Comparison of ENCODE assay signal across 2 cellular contexts in genomic region chr16:84694980-84695379, GRCh38.
A peak's percentile ranks its signal among the peaks of the same experiment; 100 is the strongest.
TF ChIP-seq lines count a peak whose summit lies in the region.

No MANE protein-coding gene starts in this region.

TF ChIP-seq in HepG2, 621 proteins besides CTCF, POLR2A, EP300 and RAD21:
- TF ChIP-seq E2F5 (CRISPR knock-in tag; conservative IDR thresholded peaks at IDR 0.05) (no peak), ZNF605 (CRISPR knock-in tag; IDR thresholded peaks at IDR 0.05) (no peak), ZNF629 (CRISPR knock-in tag; conservative IDR thresholded peaks at IDR 0.05) (peak; percentile 80), ZNF670 (CRISPR knock-in tag; IDR thresholded peaks at IDR 0.05; ENCODE audit: borderline replicate concordance) (no peak), ZNF709 (CRISPR knock-in tag; IDR thresholded peaks at IDR 0.05) (no peak), KDM4B (CRISPR knock-in tag; IDR thresholded peaks at IDR 0.05) (no peak), ZMAT5 (CRISPR knock-in tag; IDR thresholded peaks at IDR 0.05; ENCODE audit: borderline replicate concordance, low read depth) (no peak), CCDC6 (CRISPR knock-in tag; IDR thresholded peaks at IDR 0.05) (no peak), ZFY (CRISPR knock-in tag; IDR thresholded peaks at IDR 0.05) (no peak), FOXJ3 (CRISPR knock-in tag; IDR thresholded peaks at IDR 0.05; ENCODE audit: borderline replicate concordance) (no peak), ZNF589 (CRISPR knock-in tag; conservative IDR thresholded peaks at IDR 0.05) (no peak), ZNF691 (CRISPR knock-in tag; IDR thresholded peaks at IDR 0.05; ENCODE audit: borderline replicate concordance, low read depth) (no peak), ZKSCAN8 (CRISPR knock-in tag; IDR thresholded peaks at IDR 0.05; ENCODE audit: borderline replicate concordance) (0 out of 2 replicates have a peak, but pooled peaks have one; percentile 22), MNT (IDR thresholded peaks at IDR 0.05) (no peak), KMT2A (CRISPR knock-in tag; IDR thresholded peaks at IDR 0.05) (no peak), SMAD9 (CRISPR knock-in tag; IDR thresholded peaks at IDR 0.05) (no peak), ZNF329 (CRISPR knock-in tag; IDR thresholded peaks at IDR 0.05; ENCODE audit: low read depth) (no peak), SIX4 (CRISPR knock-in tag; IDR thresholded peaks at IDR 0.05) (no peak)

TF ChIP-seq in K562, 482 proteins besides CTCF, POLR2A, EP300 and RAD21:
- TF ChIP-seq SNRNP70 (optimal IDR thresholded peaks at IDR 0.05; ENCODE audit: low read depth, low read length) (no peak), POLR2G (IDR thresholded peaks at IDR 0.05; ENCODE audit: low read depth, low read length) (no peak), RBM25 (IDR thresholded peaks at IDR 0.05; ENCODE audit: low read depth, low read length, severe bottlenecking) (peak; percentile 96), RFX7 (CRISPR knock-in tag; IDR thresholded peaks at IDR 0.05) (no peak), ZNF766 (CRISPR knock-in tag; conservative IDR thresholded peaks at IDR 0.05) (no peak), NFYB (IDR thresholded peaks at IDR 0.05; ENCODE audit: extremely low read depth, insufficient read length) (no peak), ZC3H4 (CRISPR knock-in tag; IDR thresholded peaks at IDR 0.05; ENCODE audit: borderline replicate concordance) (no peak), BRD4 (IDR thresholded peaks at IDR 0.05) (no peak), ZBTB40 (IDR thresholded peaks at IDR 0.05) (no peak), ZBTB40 (CRISPR knock-in tag; IDR thresholded peaks at IDR 0.05) (no peak), TAF15 (IDR thresholded peaks at IDR 0.05; ENCODE audit: low read depth, low read length) (no peak), PRMT5 (CRISPR knock-in tag; IDR thresholded peaks at IDR 0.05) (no peak), ADNP (tag; IDR thresholded peaks at IDR 0.05) (peak; percentile 81), ZNF584 (CRISPR knock-in tag; IDR thresholded peaks at IDR 0.05; ENCODE audit: low read depth) (no peak), PURB (CRISPR knock-in tag; IDR thresholded peaks at IDR 0.05; ENCODE audit: low read depth) (no peak), HSF4 (CRISPR knock-in tag; IDR thresholded peaks at IDR 0.05; ENCODE audit: borderline replicate concordance) (no peak), SMARCA5 (IDR thresholded peaks at IDR 0.05) (peak; percentile 64; the same call in 1 of the 2 replicates), KDM1A (IDR thresholded peaks at IDR 0.05) (peak; percentile 63 to 72), CBX3 (IDR thresholded peaks at IDR 0.05; ENCODE audit: borderline replicate concordance in 1 of 2, low read length in 2 of 2) (0 out of 3 replicates have a peak, but pooled peaks of 1 of the 2 experiments have one; percentile 17), SRSF3 (IDR thresholded peaks at IDR 0.05; ENCODE audit: insufficient read depth, low read length) (no peak), BCOR (IDR thresholded peaks at IDR 0.05) (peak; percentile 89)
